Comparison of ENCODE assay signal across 23 cellular contexts in the genomic region with DNA sequence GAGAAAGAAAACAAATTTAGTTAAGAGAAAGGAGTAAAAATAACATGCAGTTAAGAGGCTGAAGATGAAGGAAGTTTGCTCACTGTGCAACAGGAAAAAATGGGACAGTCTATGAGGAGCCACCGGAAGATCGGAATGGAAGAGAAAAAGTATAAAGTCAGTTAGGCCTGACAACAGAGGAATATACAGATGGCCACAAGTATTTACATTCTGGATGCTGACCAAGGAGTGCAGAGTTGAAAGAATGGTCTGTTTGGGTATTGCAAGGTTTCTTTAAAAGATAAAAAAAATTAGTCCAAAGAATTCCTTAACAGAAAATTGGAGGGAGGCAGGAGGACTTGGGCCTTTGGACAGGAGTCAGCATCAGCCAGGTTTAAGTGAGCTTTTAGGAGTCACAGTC.
"Had no signal": no experiment of that assay in that cellular context is flagged by ENCODE, and none has a peak within 500 bp of the region (broad histone marks: within the 10 kb centered on the region; RNA-seq: fewer than 3 reads in every experiment).

No MANE protein-coding gene starts in this region.

- H3K9me3 Mint-ChIP-seq: activated CD4-positive, alpha-beta memory T cell treated with anti-CD3 and anti-CD28 coated beads for 36 hours; activated naive CD8-positive, alpha-beta T cell treated with anti-CD3 and anti-CD28 coated beads for 36 hours; activated T-helper 17 cell treated with anti-CD3 and anti-CD28 coated beads, Interleukin-2, amount 50 U/mL, for 72 hours; central memory CD8-positive, alpha-beta T cell; naive B cell; neural crest cell; stimulated activated naive CD8-positive, alpha-beta T cell treated with anti-CD3 and anti-CD28 coated beads, Interleukin-15, amount 100 ng/mL, for 72 hours; T-cell had no signal

- H3K27ac ChIP-seq: left lung, skin epidermis, suprapubic skin had no signal

- H3K4me1 Mint-ChIP-seq: activated CD4-positive, alpha-beta T cell treated with anti-CD3 and anti-CD28 coated beads for 36 hours; activated CD8-positive, alpha-beta memory T cell treated with anti-CD3 and anti-CD28 coated beads, Interleukin-2, amount 10 ng/mL, durations not matched to agents 7 days and 5 days; activated naive CD8-positive, alpha-beta T cell treated with anti-CD3 and anti-CD28 coated beads for 36 hours; activated T-helper 17 cell treated with anti-CD3 and anti-CD28 coated beads, Interleukin-2, amount 50 U/mL, for 72 hours; central memory CD8-positive, alpha-beta T cell; stimulated activated naive CD8-positive, alpha-beta T cell treated with anti-CD3 and anti-CD28 coated beads, Interleukin-15, amount 100 ng/mL, for 72 hours; T-cell had no signal

- H3K27me3 Mint-ChIP-seq: activated CD4-positive, alpha-beta T cell treated with anti-CD3 and anti-CD28 coated beads for 36 hours; activated naive CD8-positive, alpha-beta T cell treated with anti-CD3 and anti-CD28 coated beads for 36 hours; activated T-helper 17 cell treated with anti-CD3 and anti-CD28 coated beads, Interleukin-2, amount 50 U/mL, for 72 hours; stimulated activated naive CD8-positive, alpha-beta T cell treated with anti-CD3 and anti-CD28 coated beads, Interleukin-15, amount 100 ng/mL, for 72 hours had no signal

- H3K36me3 ChIP-seq: left lung, suprapubic skin had no signal

- DNase-seq: activated CD4-positive, alpha-beta memory T cell treated with anti-CD3 and anti-CD28 coated beads for 36 hours; activated CD4-positive, alpha-beta T cell treated with anti-CD3 and anti-CD28 coated beads for 36 hours; activated CD8-positive, alpha-beta memory T cell treated with anti-CD3 and anti-CD28 coated beads, Interleukin-2, amount 10 ng/mL, durations not matched to agents 7 days and 5 days; activated naive CD4-positive, alpha-beta T cell; activated naive CD8-positive, alpha-beta T cell treated with anti-CD3 and anti-CD28 coated beads for 36 hours; effector CD4-positive, alpha-beta T cell; kidney; left lung; mucosa of descending colon; naive B cell; right cardiac atrium; stimulated activated CD4-positive, alpha-beta T cell treated with anti-CD3 and anti-CD28 coated beads, Interleukin-15, amount 100 ng/mL, for 24 hours; stimulated activated CD4-positive, alpha-beta T cell treated with anti-CD3 and anti-CD28 coated beads, Interleukin-2, amount 100 ng/mL, for 48 hours; stimulated activated naive CD8-positive, alpha-beta T cell treated with anti-CD3 and anti-CD28 coated beads, Interleukin-15, amount 100 ng/mL, for 72 hours; T-cell; trophoblast cell had no signal

- H3K4me3 Mint-ChIP-seq: activated CD4-positive, alpha-beta memory T cell treated with anti-CD3 and anti-CD28 coated beads for 36 hours; activated CD4-positive, alpha-beta T cell treated with anti-CD3 and anti-CD28 coated beads for 36 hours; activated CD8-positive, alpha-beta memory T cell treated with anti-CD3 and anti-CD28 coated beads, Interleukin-2, amount 10 ng/mL, durations not matched to agents 7 days and 5 days; activated naive CD8-positive, alpha-beta T cell treated with anti-CD3 and anti-CD28 coated beads for 36 hours; activated T-helper 17 cell treated with anti-CD3 and anti-CD28 coated beads, Interleukin-2, amount 50 U/mL, for 72 hours; central memory CD8-positive, alpha-beta T cell; naive B cell; neural crest cell; stimulated activated naive CD8-positive, alpha-beta T cell treated with anti-CD3 and anti-CD28 coated beads, Interleukin-15, amount 100 ng/mL, for 72 hours; T-cell; WTC11 had no signal

- H3K36me3 Mint-ChIP-seq: activated CD4-positive, alpha-beta memory T cell treated with anti-CD3 and anti-CD28 coated beads for 36 hours; activated CD8-positive, alpha-beta memory T cell treated with anti-CD3 and anti-CD28 coated beads, Interleukin-2, amount 10 ng/mL, durations not matched to agents 7 days and 5 days; activated naive CD8-positive, alpha-beta T cell treated with anti-CD3 and anti-CD28 coated beads for 36 hours; naive B cell; T-cell had no signal

- H3K27ac Mint-ChIP-seq: activated CD4-positive, alpha-beta memory T cell treated with anti-CD3 and anti-CD28 coated beads for 36 hours; activated CD4-positive, alpha-beta T cell treated with anti-CD3 and anti-CD28 coated beads for 36 hours; activated CD8-positive, alpha-beta memory T cell treated with anti-CD3 and anti-CD28 coated beads, Interleukin-2, amount 10 ng/mL, durations not matched to agents 7 days and 5 days; activated naive CD8-positive, alpha-beta T cell treated with anti-CD3 and anti-CD28 coated beads for 36 hours; activated T-helper 17 cell treated with anti-CD3 and anti-CD28 coated beads, Interleukin-2, amount 50 U/mL, for 72 hours; naive B cell; progenitor cell of endocrine pancreas; stimulated activated naive CD8-positive, alpha-beta T cell treated with anti-CD3 and anti-CD28 coated beads, Interleukin-15, amount 100 ng/mL, for 72 hours; T-cell; WTC11 had no signal

- H3K27me3 ChIP-seq: left lung, suprapubic skin had no signal

- H3K9me3 ChIP-seq: left lung, mucosa of descending colon, suprapubic skin had no signal

- H3K4me3 ChIP-seq: left lung, mucosa of descending colon, skin epidermis, suprapubic skin had no signal
